ENCODE assay signal across 11 cellular contexts in the genomic region with DNA sequence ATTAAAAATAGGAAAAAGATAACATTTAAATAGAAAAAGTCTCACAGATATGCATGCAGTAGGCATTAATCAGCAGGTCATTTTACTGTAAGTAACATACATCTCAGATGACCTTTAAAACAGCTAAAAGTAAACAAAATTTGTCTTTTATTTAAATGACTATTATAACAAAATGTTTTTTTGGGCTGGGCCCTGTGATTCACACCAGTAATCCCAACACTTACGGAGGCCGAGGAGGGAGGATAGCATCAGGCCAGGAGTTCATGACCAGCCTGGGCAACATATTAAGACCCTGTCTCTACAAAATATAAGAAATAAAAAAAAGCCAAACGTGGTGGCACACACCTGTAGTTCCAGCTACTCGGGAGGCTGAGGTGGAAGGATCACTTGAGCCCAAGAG. TPM values are rescaled to one million over a fixed set of nuclear protein-coding genes. Genes with fewer than 3 reads are reported as not detected.
A peak's percentile ranks its signal among the peaks of the same experiment; 100 is the strongest.
DNase-seq lines count a peak whose midpoint lies in the region; ATAC-seq and TF ChIP-seq lines count a peak whose summit lies in the region.
"Had no signal": no experiment of that assay in that cellular context is flagged by ENCODE, and none has a peak within 500 bp of the region (broad histone marks: within the 10 kb centered on the region; RNA-seq: fewer than 3 reads in every experiment).

No MANE protein-coding gene starts in this region.

- H3K27me3 ChIP-seq in heart right ventricle (no peaks in the 10 kb centered on the region), uterus (no peaks in the 10 kb centered on the region)

- H3K27ac ChIP-seq in heart right ventricle (peak overlapping the region in 9 of 10 donors; percentile 71 to 93 (median 89)), uterus (peak overlapping the region; percentile 85 to 96)

- H3K4me3 Mint-ChIP-seq in dendritic cell treated with granulocyte-macrophage colony-stimulating factor and Interleukin-4, amounts not matched to agents 40 ng/mL and 50 ng/mL, for 4 days = peak overlapping the region; percentile 70
- no peak overlapping the region for H3K4me3 Mint-ChIP-seq in nephron
- no peak overlapping the region for H3K4me3 Mint-ChIP-seq in activated CD4-positive, alpha-beta T cell treated with anti-CD3 and anti-CD28 coated beads, Interleukin-2, amount 10 ng/mL, durations not matched to agents 24 days and 14 days
- H3K4me3 Mint-ChIP-seq: neural crest cell had no signal

- H3K4me1 ChIP-seq in heart right ventricle (peaks cover 7 to 100% (median 79%) of the 10 kb centered on the region in 9 donors), uterus (peaks cover 26 to 44% of the 10 kb centered on the region in 2 donors)

- DNase-seq in heart right ventricle (no peak), left cardiac atrium (no peak), uterus (no peak), NCI-H2196 treated with DMSO at 0.1 percent for 48 hours (lab: John Stamatoyannopoulos, UW; ENCODE audit: unreplicated experiment) (no peak), erythroblast (lab: John Stamatoyannopoulos, UW) (no peak)
- DNase-seq in activated CD4-positive, alpha-beta T cell treated with anti-CD3 and anti-CD28 coated beads, Interleukin-2, amount 10 ng/mL, durations not matched to agents 24 days and 14 days = no peak
- DNase-seq: activated T-cell treated with anti-CD3 and anti-CD28 coated beads for 4 hours, NCI-H1105 treated with DMSO at 0.1 percent for 48 hours had no signal

- H3K4me3 ChIP-seq in heart right ventricle (no peak overlapping the region), uterus (no peak overlapping the region)

- peak overlapping the region; percentile 96 for H3K27ac Mint-ChIP-seq in dendritic cell treated with granulocyte-macrophage colony-stimulating factor and Interleukin-4, amounts not matched to agents 40 ng/mL and 50 ng/mL, for 4 days
- peak overlapping the region; percentile 94 for H3K27ac Mint-ChIP-seq in nephron
- no peak overlapping the region for H3K27ac Mint-ChIP-seq in activated CD4-positive, alpha-beta T cell treated with anti-CD3 and anti-CD28 coated beads, Interleukin-2, amount 10 ng/mL, durations not matched to agents 24 days and 14 days

- intact Hi-C loops in heart right ventricle (cut with DNase I) (loop anchor here in 3 of 10 donors (5.0 kb wide), 1 partner anchor 59 kb away; no protein-coding TSS in a partner anchor), left cardiac atrium (cut with DNase I) (no loop called here), uterus (cut with DNase I; ENCODE audit: low total_unique reads) (no loop called here)
- intact Hi-C loops in dendritic cell treated with granulocyte-macrophage colony-stimulating factor and Interleukin-4, amounts not matched to agents 40 ng/mL and 50 ng/mL, for 4 days (cut with micrococcal nuclease) = no loop called here
- intact Hi-C loops in activated CD4-positive, alpha-beta T cell treated with anti-CD3 and anti-CD28 coated beads, Interleukin-2, amount 10 ng/mL, durations not matched to agents 24 days and 14 days (cut with micrococcal nuclease) = loop anchor here (10.0 kb wide), 2 partner anchors 172 to 452 kb away; no protein-coding TSS in a partner anchor

- H3K9me3 ChIP-seq in heart right ventricle (no peaks in the 10 kb centered on the region), uterus (no peaks in the 10 kb centered on the region)

- no peak for TF ChIP-seq CTCF in heart right ventricle (IDR thresholded peaks at IDR 0.05)
- TF ChIP-seq CTCF in nephron (IDR thresholded peaks at IDR 0.05; ENCODE audit: unreplicated experiment in 3 of 3) = no peak
- no peak for TF ChIP-seq CTCF in uterus (IDR thresholded peaks at IDR 0.05)

- 88 to 92% methylated on average over 4 of the region's 4 CpGs for WGBS in heart right ventricle, 2 donors

- H3K27me3 Mint-ChIP-seq in dendritic cell treated with granulocyte-macrophage colony-stimulating factor and Interleukin-4, amounts not matched to agents 40 ng/mL and 50 ng/mL, for 4 days = no peaks in the 10 kb centered on the region
- no peaks in the 10 kb centered on the region for H3K27me3 Mint-ChIP-seq in nephron (ENCODE audit: low read depth)
- no peaks in the 10 kb centered on the region for H3K27me3 Mint-ChIP-seq in activated CD4-positive, alpha-beta T cell treated with anti-CD3 and anti-CD28 coated beads, Interleukin-2, amount 10 ng/mL, durations not matched to agents 24 days and 14 days

- peaks cover 78% of the 10 kb centered on the region for H3K4me1 Mint-ChIP-seq in dendritic cell treated with granulocyte-macrophage colony-stimulating factor and Interleukin-4, amounts not matched to agents 40 ng/mL and 50 ng/mL, for 4 days (ENCODE audit: low read depth)
- H3K4me1 Mint-ChIP-seq in nephron = peaks cover 52% of the 10 kb centered on the region
- peaks cover 61% of the 10 kb centered on the region for H3K4me1 Mint-ChIP-seq in activated CD4-positive, alpha-beta T cell treated with anti-CD3 and anti-CD28 coated beads, Interleukin-2, amount 10 ng/mL, durations not matched to agents 24 days and 14 days

- H3K36me3 ChIP-seq in heart right ventricle (peaks cover 0 to 10% (median 0%) of the 10 kb centered on the region in 9 donors), uterus (no peaks in the 10 kb centered on the region)

- TF ChIP-seq POLR2A in uterus (IDR thresholded peaks at IDR 0.05) (no peak), erythroblast (IDR thresholded peaks at IDR 0.05; ENCODE audit: low read length) (no peak)

- no peaks in the 10 kb centered on the region for H3K9me3 Mint-ChIP-seq in dendritic cell treated with granulocyte-macrophage colony-stimulating factor and Interleukin-4, amounts not matched to agents 40 ng/mL and 50 ng/mL, for 4 days
- no peaks in the 10 kb centered on the region for H3K9me3 Mint-ChIP-seq in nephron
- no peaks in the 10 kb centered on the region for H3K9me3 Mint-ChIP-seq in activated CD4-positive, alpha-beta T cell treated with anti-CD3 and anti-CD28 coated beads, Interleukin-2, amount 10 ng/mL, durations not matched to agents 24 days and 14 days
- H3K9me3 Mint-ChIP-seq: neural crest cell had no signal

- H3K36me3 Mint-ChIP-seq in dendritic cell treated with granulocyte-macrophage colony-stimulating factor and Interleukin-4, amounts not matched to agents 40 ng/mL and 50 ng/mL, for 4 days (ENCODE audit: low read depth) = peaks cover 55% of the 10 kb centered on the region
- H3K36me3 Mint-ChIP-seq in nephron (ENCODE audit: low read depth) = no peaks in the 10 kb centered on the region
- H3K36me3 Mint-ChIP-seq in activated CD4-positive, alpha-beta T cell treated with anti-CD3 and anti-CD28 coated beads, Interleukin-2, amount 10 ng/mL, durations not matched to agents 24 days and 14 days (ENCODE audit: low read depth) = peaks cover 16% of the 10 kb centered on the region

- no peak for ATAC-seq in heart right ventricle
- no peak for ATAC-seq in left cardiac atrium

RNA-seq across cellular contexts. Expression of gene IQGAP1, which starts 14.8 kb away (rescaled TPM):
- 10 to 100 TPM; 28.6 to 81.7 (median 35.0) TPM for total RNA-seq in heart right ventricle
- 10 to 100 TPM; 29.5 to 41.7 TPM for polyA plus RNA-seq in heart right ventricle
- total RNA-seq in left cardiac atrium = 10 to 100 TPM; 70.4 to 79.2 TPM
- 100 to 1,000 TPM; 195 to 777 (median 290) TPM for total RNA-seq in uterus
- total RNA-seq in activated CD4-positive, alpha-beta T cell treated with anti-CD3 and anti-CD28 coated beads, Interleukin-2, amount 10 ng/mL, durations not matched to agents 24 days and 14 days = 154 and 160 TPM in 2 replicates

RNA-seq across cellular contexts. Expression of gene ZNF774, which starts 50.7 kb away (rescaled TPM):
- total RNA-seq in heart right ventricle = 10 to 100 TPM in 2 of 10 donors, 1 to 10 TPM in 8; 2.2 to 19.6 (median 7.0) TPM
- 1 to 10 TPM; 2.8 to 4.2 TPM for polyA plus RNA-seq in heart right ventricle
- total RNA-seq in left cardiac atrium = 1 to 10 TPM; 3.6 to 3.7 TPM
- 1 to 10 TPM in 3 of 4 donors, under 1 TPM in 1; 0.51 to 5.5 (median 3.8) TPM for total RNA-seq in uterus
- total RNA-seq in activated CD4-positive, alpha-beta T cell treated with anti-CD3 and anti-CD28 coated beads, Interleukin-2, amount 10 ng/mL, durations not matched to agents 24 days and 14 days = 1.2 and 2.3 TPM in 2 replicates
